ENCODE assay signal across 8 cellular contexts in the genomic region with DNA sequence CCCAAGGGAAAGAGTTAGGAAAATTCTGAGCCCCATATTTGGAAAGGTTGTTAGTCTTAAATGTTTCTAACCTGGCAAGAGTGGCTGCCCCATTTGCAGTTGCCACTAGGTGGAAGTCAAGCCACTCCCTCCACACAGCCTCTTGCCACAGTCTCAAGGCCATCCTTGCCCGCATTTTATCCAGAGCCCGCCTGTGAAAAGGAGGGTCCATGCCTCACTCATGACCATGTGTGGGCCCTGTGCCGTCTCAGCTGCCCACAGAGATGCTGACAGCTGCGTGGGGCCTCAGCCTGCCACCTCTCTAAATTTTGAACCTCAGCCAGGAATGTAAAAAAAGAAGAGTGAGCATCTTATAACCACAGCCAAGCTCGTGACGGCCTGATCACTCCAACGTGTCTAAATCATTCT.
DNase-seq lines count a peak whose midpoint lies in the region; ATAC-seq, FAIRE-seq and TF ChIP-seq lines count a peak whose summit lies in the region.

No MANE protein-coding gene starts in this region.

- H3K79me2 ChIP-seq in GM12878 (ENCODE audit: control insufficient read depth, insufficient read depth, low read length) (no peaks in the 10 kb centered on the region), mesendoderm (ENCODE audit: control insufficient read depth, insufficient read depth, low read length) (no peaks in the 10 kb centered on the region)

- H3K36me3 ChIP-seq in BE2C (no peaks in the 10 kb centered on the region), GM12878 (ENCODE audit: control insufficient read depth in 2 of 2, insufficient read depth in 2 of 2, low read length in 1 of 2) (no peaks in the 10 kb centered on the region), mesendoderm (ENCODE audit: control insufficient read depth, insufficient read depth, low read length) (no peaks in the 10 kb centered on the region)

- H2AK5ac ChIP-seq in mesendoderm (ENCODE audit: low read length), result no peak overlapping the region

- no peaks in the 10 kb centered on the region for H3K27me3 ChIP-seq in BE2C
- no peaks in the 10 kb centered on the region; a peak in 1 of 4 replicates for H3K27me3 ChIP-seq in GM12878 (replicated peaks in 1 of 2; ENCODE audit: control insufficient read depth in 2 of 2, insufficient read depth in 2 of 2, low read length in 1 of 2)
- H3K27me3 ChIP-seq in mesendoderm (ENCODE audit: insufficient read depth, low read length, poor library complexity), result no peaks in the 10 kb centered on the region

- H2BK15ac ChIP-seq in mesendoderm (replicated peaks; ENCODE audit: low read depth), result no peak overlapping the region

- no peak overlapping the region for H3K4ac ChIP-seq in mesendoderm (ENCODE audit: low read depth, low read length)

- no peak overlapping the region for H3K4me3 Mint-ChIP-seq in activated T-cell treated with anti-CD3 and anti-CD28 coated beads, Interleukin-2, amount 50 U/mL, for 24 hours

- H3K9ac ChIP-seq in GM12878 (ENCODE audit: control insufficient read depth, insufficient read depth, low read length) (no peak overlapping the region), mesendoderm (ENCODE audit: low read length) (no peak overlapping the region)

- H3K27ac ChIP-seq in GM12878 (ENCODE audit: control insufficient read depth, insufficient read depth), result no peak overlapping the region
- H3K27ac ChIP-seq in mesendoderm (ENCODE audit: low read depth, low read length), result no peak overlapping the region

- H3K36me3 Mint-ChIP-seq in activated T-cell treated with anti-CD3 and anti-CD28 coated beads, Interleukin-2, amount 50 U/mL, for 24 hours (ENCODE audit: low read depth), result no peaks in the 10 kb centered on the region

- H3K27me3 Mint-ChIP-seq in activated T-cell treated with anti-CD3 and anti-CD28 coated beads, Interleukin-2, amount 50 U/mL, for 24 hours, result peaks cover 3% of the 10 kb centered on the region

- CTCF ChIA-PET in GM12878 (lab: Yijun Ruan, JAX), result interaction anchor here (0.6 to 12.1 kb wide), 31 partner anchors 9 to 308 kb away, joined by 3 to 392 read pairs (median 8); no protein-coding TSS in a partner anchor

- POLR2A ChIA-PET in GM12878 (lab: Charles Lee), result interaction anchor here (1.2 to 1.4 kb wide), 2 partner anchors 86 to 87 kb away, joined by 4 read pairs; no protein-coding TSS in a partner anchor

- no peak overlapping the region for H4K8ac ChIP-seq in mesendoderm (ENCODE audit: low read depth, low read length)

- 6% methylated on average over 7 of the region's 7 CpGs for WGBS in GM12878 (ENCODE audit: insufficient coverage, insufficient replicate concordance, low lambda C conversion rate, missing lambda C conversion rate)
- WGBS in mesendoderm (ENCODE audit: extremely low coverage, insufficient coverage, low lambda C conversion rate), result no CpG with 5 or more reads among the region's 7 CpGs

- H3K4me1 Mint-ChIP-seq in activated T-cell treated with anti-CD3 and anti-CD28 coated beads, Interleukin-2, amount 50 U/mL, for 24 hours (ENCODE audit: low read depth), result no peaks in the 10 kb centered on the region

- TF ChIP-seq CTCF in BE2C (IDR thresholded peaks at IDR 0.05; ENCODE audit: low read depth, low read length), result peak; percentile 53
- peak; percentile 60 to 83 (median 70) for TF ChIP-seq CTCF in GM12878 (IDR thresholded peaks at IDR 0.05 in 2 of 3, conservative IDR thresholded peaks at IDR 0.05 in 1 of 3; ENCODE audit: control insufficient read depth in 2 of 3, extremely low read depth in 1 of 3, insufficient read depth in 1 of 3, low read depth in 3 of 3, low read length in 3 of 3)

- ATAC-seq in GM18858 (IDR thresholded peaks at IDR 0.05; ENCODE audit: unreplicated experiment), result peak; percentile 95
- peak; percentile 77 for ATAC-seq in HG02870 (IDR thresholded peaks at IDR 0.05; ENCODE audit: unreplicated experiment)
- ATAC-seq in GM12878, result peak; percentile 99

- no peaks in the 10 kb centered on the region for H3K9me3 Mint-ChIP-seq in activated T-cell treated with anti-CD3 and anti-CD28 coated beads, Interleukin-2, amount 50 U/mL, for 24 hours

- RAD21 ChIA-PET in GM12878 (lab: Charles Lee; ENCODE audit: unreplicated experiment), result interaction anchor here (0.7 to 8.9 kb wide), 23 partner anchors 9 to 573 kb away, joined by 3 to 214 read pairs (median 5); no protein-coding TSS in a partner anchor

- TF ChIP-seq POLR2A in GM12878 (IDR thresholded peaks at IDR 0.05; ENCODE audit: low read depth, low read length), result no peak

- intact Hi-C loops in GM12878 (cut with micrococcal nuclease; ENCODE audit: unreplicated experiment), result loop anchor here (1.0 to 10.0 kb wide), 3 partner anchors 88 to 291 kb away; a partner anchor contains a TSS

- H3K27ac Mint-ChIP-seq in activated T-cell treated with anti-CD3 and anti-CD28 coated beads, Interleukin-2, amount 50 U/mL, for 24 hours, result no peak overlapping the region

- no peak for FAIRE-seq in GM12878 (lab: Jason Lieb, UNC)

- H3K9me3 ChIP-seq in BE2C, result no peaks in the 10 kb centered on the region
- H3K9me3 ChIP-seq in GM12878 (replicated peaks; ENCODE audit: control insufficient read depth, insufficient read depth, low read length), result no peaks in the 10 kb centered on the region

- no peak overlapping the region for H2BK5ac ChIP-seq in mesendoderm (ENCODE audit: low read length)

- H3K56ac ChIP-seq in mesendoderm (ENCODE audit: low read length), result no peak overlapping the region

- H3K4me2 ChIP-seq in GM12878 (ENCODE audit: control insufficient read depth, insufficient read depth) (no peak overlapping the region), mesendoderm (ENCODE audit: low read length) (no peak overlapping the region)

- BruUV-seq in GM12878 (replicated peaks; lab: Mats Ljungman, UMichigan), result no TSS peak

- TF ChIP-seq EP300 in GM12878 (IDR thresholded peaks at IDR 0.05; ENCODE audit: borderline replicate concordance in 1 of 2, control insufficient read depth in 1 of 2, low read depth in 2 of 2, low read length in 2 of 2), result no peak

- no peaks in the 10 kb centered on the region for H3K79me1 ChIP-seq in mesendoderm (ENCODE audit: low read length)

- no peaks in the 10 kb centered on the region for H4K20me1 ChIP-seq in GM12878 (ENCODE audit: control insufficient read depth, insufficient read depth)

- no peak overlapping the region for H3K23ac ChIP-seq in mesendoderm (ENCODE audit: low read length)

- DNase-seq in BE2C, result peak; percentile 33
- DNase-seq in NCI-H1105 (lab: John Stamatoyannopoulos, UW), result peak; percentile 0
- no peak for DNase-seq in GM12878 (ENCODE audit: low read depth, low spot score)
- peak; percentile 81 for DNase-seq in mesendoderm
- no peak for DNase-seq in activated T-cell treated with anti-CD3 and anti-CD28 coated beads, Interleukin-2, amount 50 U/mL, for 24 hours
- no peak for DNase-seq in KG1 (lab: John Stamatoyannopoulos, UW)

- no peak overlapping the region for H4K5ac ChIP-seq in mesendoderm (ENCODE audit: low read length)

- SMC1A ChIA-PET in GM12878 (lab: Charles Lee; ENCODE audit: uncharacterized antibody, unreplicated experiment), result interaction anchor here (0.8 to 8.7 kb wide), 26 partner anchors 9 to 130 kb away, joined by 3 to 289 read pairs (median 5); no protein-coding TSS in a partner anchor

- in situ Hi-C loops in GM12878 (cut with MboI), result no loop called here

- H2BK120ac ChIP-seq in mesendoderm (ENCODE audit: low read depth, low read length), result no peak overlapping the region

- H3K4me3 ChIP-seq in BE2C (ENCODE audit: low read depth, low read length), result no peak overlapping the region
- no peak overlapping the region for H3K4me3 ChIP-seq in GM12878
- no peak overlapping the region for H3K4me3 ChIP-seq in mesendoderm (ENCODE audit: low read length)

- no peak overlapping the region for H3K18ac ChIP-seq in mesendoderm (ENCODE audit: low read length)

- peak; percentile 48 for TF ChIP-seq RAD21 in GM12878 (IDR thresholded peaks at IDR 0.05; ENCODE audit: insufficient read depth, low read depth, low read length)

- H3K4me1 ChIP-seq in BE2C (no peaks in the 10 kb centered on the region), GM12878 (ENCODE audit: control insufficient read depth, insufficient read depth, low read length) (no peaks in the 10 kb centered on the region), mesendoderm (ENCODE audit: control insufficient read depth, low read depth, low read length) (no peaks in the 10 kb centered on the region)

- H2AFZ ChIP-seq in GM12878 (ENCODE audit: control insufficient read depth, low read depth, low read length), result no peak overlapping the region

TF ChIP-seq in GM12878, 131 proteins besides CTCF, POLR2A, EP300 and RAD21:
- TF ChIP-seq POU2F2 (IDR thresholded peaks at IDR 0.05; ENCODE audit: borderline replicate concordance, low read depth, low read length) (no peak), IKZF1 (conservative IDR thresholded peaks at IDR 0.05) (0 out of 2 replicates have a peak, but pooled peaks have one; percentile 19), SMC3 (IDR thresholded peaks at IDR 0.05; ENCODE audit: borderline replicate concordance, low read length) (peak; percentile 90), YY1 (IDR thresholded peaks at IDR 0.05; ENCODE audit: low read depth, low read length) (peak; percentile 42; the same call in 1 of the 2 replicates), JUNB (IDR thresholded peaks at IDR 0.05) (no peak), ZNF217 (IDR thresholded peaks at IDR 0.05) (no peak), TBL1XR1 (IDR thresholded peaks at IDR 0.05; ENCODE audit: low read depth, low read length) (no peak), PML (IDR thresholded peaks at IDR 0.05; ENCODE audit: low read length) (no peak), MTA3 (IDR thresholded peaks at IDR 0.05; ENCODE audit: borderline replicate concordance, low read length) (no peak), NFXL1 (IDR thresholded peaks at IDR 0.05; ENCODE audit: borderline replicate concordance) (no peak), NRF1 (conservative IDR thresholded peaks at IDR 0.05; ENCODE audit: low read depth, low read length) (no peak)
- TF ChIP-seq, protein P1, sequence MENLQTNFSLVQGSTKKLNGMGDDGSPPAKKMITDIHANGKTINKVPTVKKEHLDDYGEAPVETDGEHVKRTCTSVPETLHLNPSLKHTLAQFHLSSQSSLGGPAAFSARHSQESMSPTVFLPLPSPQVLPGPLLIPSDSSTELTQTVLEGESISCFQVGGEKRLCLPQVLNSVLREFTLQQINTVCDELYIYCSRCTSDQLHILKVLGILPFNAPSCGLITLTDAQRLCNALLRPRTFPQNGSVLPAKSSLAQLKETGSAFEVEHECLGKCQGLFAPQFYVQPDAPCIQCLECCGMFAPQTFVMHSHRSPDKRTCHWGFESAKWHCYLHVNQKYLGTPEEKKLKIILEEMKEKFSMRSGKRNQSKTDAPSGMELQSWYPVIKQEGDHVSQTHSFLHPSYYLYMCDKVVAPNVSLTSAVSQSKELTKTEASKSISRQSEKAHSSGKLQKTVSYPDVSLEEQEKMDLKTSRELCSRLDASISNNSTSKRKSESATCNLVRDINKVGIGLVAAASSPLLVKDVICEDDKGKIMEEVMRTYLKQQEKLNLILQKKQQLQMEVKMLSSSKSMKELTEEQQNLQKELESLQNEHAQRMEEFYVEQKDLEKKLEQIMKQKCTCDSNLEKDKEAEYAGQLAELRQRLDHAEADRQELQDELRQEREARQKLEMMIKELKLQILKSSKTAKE (IDR thresholded peaks at IDR 0.05; ENCODE audit: low read depth, poor library complexity, severe bottlenecking), result peak; percentile 22

Comparison
In these comparisons a context has a peak if more than half of its experiments do, and no peak if none do; other contexts are left out.
1. DNase-seq: peak in BE2C (single experiment), NCI-H1105 (single experiment) and mesendoderm (single experiment); none in GM12878 (single experiment), activated T-cell treated with anti-CD3 and anti-CD28 coated beads, Interleukin-2, amount 50 U/mL, for 24 hours (single experiment) and KG1 (single experiment).
2. Peak in every context shown above with its lines, with median percentiles within 50 percentile points of each other: ATAC-seq.